In the genomic region with DNA sequence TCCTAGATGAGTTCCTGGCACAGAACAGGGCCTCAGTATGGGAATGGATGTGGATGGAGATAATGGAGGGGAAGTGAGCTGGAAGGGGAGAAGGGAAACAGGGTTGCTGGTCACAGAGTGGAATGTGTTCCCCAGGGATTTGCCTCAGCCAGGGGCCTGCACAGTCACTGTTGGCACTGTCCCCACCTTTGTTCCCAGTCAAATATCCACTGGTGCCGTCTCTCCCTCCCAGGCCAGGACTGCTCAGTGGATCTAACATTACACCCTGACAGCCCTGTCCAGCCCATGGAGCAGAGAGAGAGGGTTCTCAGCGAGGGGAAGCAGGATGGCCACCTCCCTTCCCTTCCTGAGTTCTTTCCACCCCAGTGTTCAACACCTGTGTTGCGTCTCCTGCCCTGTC, we compare ENCODE assay signal across 1 cellular context.
TF ChIP-seq lines count a peak whose summit lies in the region.

No MANE protein-coding gene starts in this region.

TF ChIP-seq in H1, 55 proteins besides CTCF, POLR2A, EP300 and RAD21:
- TF ChIP-seq SIN3A (conservative IDR thresholded peaks at IDR 0.05 in 1 of 2, IDR thresholded peaks at IDR 0.05 in 1 of 2; ENCODE audit: low read depth in 1 of 2, low read length in 2 of 2) (no peak), CHD1 (IDR thresholded peaks at IDR 0.05; ENCODE audit: low read depth, low read length) (no peak), MAX (IDR thresholded peaks at IDR 0.05) (no peak), NANOG (IDR thresholded peaks at IDR 0.05; ENCODE audit: insufficient read depth, low read depth, low read length, poor library complexity, severe bottlenecking) (no peak), TEAD4 (IDR thresholded peaks at IDR 0.05; ENCODE audit: low read depth, low read length) (no peak), TAF1 (IDR thresholded peaks at IDR 0.05; ENCODE audit: low read depth, low read length) (no peak), CBX8 (IDR thresholded peaks at IDR 0.05; ENCODE audit: borderline replicate concordance, low read depth, low read length) (no peak)
TF ChIP-seq in H1: peak in this region for 0.
